ENCODE assay signal across 24 cellular contexts in the genomic region with DNA sequence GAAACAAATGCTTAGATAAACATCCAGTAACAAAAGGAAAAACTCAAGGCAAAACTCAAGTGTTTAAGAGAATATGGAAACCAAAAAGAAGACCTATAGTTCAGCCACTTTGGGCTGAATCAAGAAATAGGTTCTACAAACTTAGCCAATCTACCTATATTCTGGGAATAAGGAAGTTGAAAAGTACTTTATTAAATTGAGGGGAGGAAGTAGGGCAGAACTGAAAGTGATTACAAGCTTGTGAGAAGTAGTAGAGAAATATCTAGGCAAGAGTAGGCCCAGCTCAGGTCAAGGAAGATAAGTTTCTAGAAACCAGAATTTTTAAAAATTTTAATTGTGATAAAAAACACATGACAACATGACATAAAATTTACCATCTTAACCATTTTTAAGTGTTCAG.
A peak's percentile ranks its signal among the peaks of the same experiment; 100 is the strongest.
DNase-seq lines count a peak whose midpoint lies in the region; ATAC-seq and TF ChIP-seq lines count a peak whose summit lies in the region.
"Had no signal": no experiment of that assay in that cellular context is flagged by ENCODE, and none has a peak within 500 bp of the region (broad histone marks: within the 10 kb centered on the region; RNA-seq: fewer than 3 reads in every experiment).

No MANE protein-coding gene starts in this region.

- H3K4me1 Mint-ChIP-seq in progenitor cell of endocrine pancreas (ENCODE audit: low read depth), result peaks cover 6% of the 10 kb centered on the region

- H3K4me3 ChIP-seq in Karpas-422 (ENCODE audit: low read length), result no peak overlapping the region
- H3K4me3 ChIP-seq: A549; BLaER1 treated with 17β-estradiol and CSF1 and Interleukin-3, amounts not matched to agents 10 nM and 100 nM had no signal

- H3K4me1 ChIP-seq in Karpas-422 (ENCODE audit: low read length), result no peaks in the 10 kb centered on the region
- H3K4me1 ChIP-seq: A549, Caco-2 had no signal

- H3K9ac ChIP-seq in Karpas-422 (ENCODE audit: low read length), result no peak overlapping the region
- H3K9ac ChIP-seq: BLaER1 treated with 17β-estradiol and CSF1 and Interleukin-3, amounts not matched to agents 10 nM and 100 nM; SK-N-SH had no signal

- H3K27ac ChIP-seq in Karpas-422 (ENCODE audit: low read length), result no peak overlapping the region
- H3K27ac ChIP-seq: A549; BLaER1 treated with 17β-estradiol and CSF1 and Interleukin-3, amounts not matched to agents 10 nM and 100 nM had no signal

- no peaks in the 10 kb centered on the region for H3K36me3 ChIP-seq in Karpas-422 (ENCODE audit: insufficient read depth, low read length)
- H3K36me3 ChIP-seq: BLaER1 treated with 17β-estradiol and CSF1 and Interleukin-3, amounts not matched to agents 10 nM and 100 nM had no signal

- peak overlapping the region; percentile 79 for H3K27ac Mint-ChIP-seq in progenitor cell of endocrine pancreas
- H3K27ac Mint-ChIP-seq: CD8-positive, alpha-beta T cell had no signal

- H3K36me3 Mint-ChIP-seq in progenitor cell of endocrine pancreas (ENCODE audit: insufficient read depth), result no peaks in the 10 kb centered on the region
- H3K36me3 Mint-ChIP-seq: CD8-positive, alpha-beta T cell had no signal

- H3K4me2 ChIP-seq in Karpas-422 (ENCODE audit: low read depth, low read length, poor library complexity, severe bottlenecking), result no peak overlapping the region
- H3K4me2 ChIP-seq: A549, SK-N-SH had no signal

- peaks cover 15% of the 10 kb centered on the region for H3K9me3 Mint-ChIP-seq in progenitor cell of endocrine pancreas (ENCODE audit: low read depth)
- H3K9me3 Mint-ChIP-seq: CD8-positive, alpha-beta T cell had no signal

- ATAC-seq in GM21576 (IDR thresholded peaks at IDR 0.05; ENCODE audit: unreplicated experiment), result no peak
- ATAC-seq: A549; CD8-positive, alpha-beta T cell; PC-3 had no signal

- no peaks in the 10 kb centered on the region for H3K9me3 ChIP-seq in Karpas-422 (ENCODE audit: low read length)
- H3K9me3 ChIP-seq: A549, Caco-2, SK-N-SH had no signal

- H3K79me2 ChIP-seq in Karpas-422 (ENCODE audit: low read length), result no peaks in the 10 kb centered on the region

- no peaks in the 10 kb centered on the region; the same call in 1 of the 2 replicates for H3K27me3 ChIP-seq in Karpas-422 (ENCODE audit: low read length)
- H3K27me3 ChIP-seq: BLaER1 treated with 17β-estradiol and CSF1 and Interleukin-3, amounts not matched to agents 10 nM and 100 nM had no signal

- no peak overlapping the region for H2AFZ ChIP-seq in Karpas-422 (ENCODE audit: low read length)

- H3K27me3 Mint-ChIP-seq in progenitor cell of endocrine pancreas, result no peaks in the 10 kb centered on the region

- TF ChIP-seq CTCF in progenitor cell of endocrine pancreas (IDR thresholded peaks at IDR 0.05; ENCODE audit: unreplicated experiment), result no peak

- DNase-seq in Karpas-422 (peak; percentile 51), MV-4-11 (lab: John Stamatoyannopoulos, UW) (peak; percentile 89), OCI-M1 (lab: John Stamatoyannopoulos, UW) (peak; percentile 55), progenitor cell of endocrine pancreas (ENCODE audit: low spot score, unreplicated experiment) (no peak), NCI-H146 treated with DMSO at 0.1 percent for 48 hours (lab: John Stamatoyannopoulos, UW; ENCODE audit: unreplicated experiment) (no peak), NCI-H2029 (lab: John Stamatoyannopoulos, UW) (no peak)
- no peak for DNase-seq in activated T-cell treated with anti-CD3 and anti-CD28 coated beads, Interleukin-2, amount 50 U/mL, for 1 hour
- DNase-seq: AML-193; Caco-2; CD8-positive, alpha-beta T cell; DMS79 treated with DMSO at 0.1 percent for 48 hours; NCI-H1048; NCI-H1417; NCI-H1694 treated with DMSO at 0.1 percent for 48 hours; NCI-H446; NCI-H524 treated with DMSO at 0.1 percent for 48 hours; NCI-H774; NK-92 treated with Interleukin-12 subunit alpha and Interleukin-12 subunit beta, amount 100 ng/mL, for 24 hours; PC-3; SK-N-SH; T-helper 2 cell had no signal

- H4K20me1 ChIP-seq in Karpas-422 (ENCODE audit: insufficient read depth, low read depth, low read length), result no peaks in the 10 kb centered on the region
- H4K20me1 ChIP-seq: BLaER1 treated with 17β-estradiol and CSF1 and Interleukin-3, amounts not matched to agents 10 nM and 100 nM had no signal

- no peaks in the 10 kb centered on the region for H3K9me2 ChIP-seq in Karpas-422 (replicated peaks; ENCODE audit: insufficient read depth, low read length)

- no peak overlapping the region for H3K4me3 Mint-ChIP-seq in progenitor cell of endocrine pancreas (ENCODE audit: low read depth)
- H3K4me3 Mint-ChIP-seq: CD8-positive, alpha-beta T cell had no signal

Comparison
In these comparisons a context has a peak if more than half of its experiments do, and no peak if none do; other contexts are left out.
1. DNase-seq: peak in Karpas-422 (single experiment), MV-4-11 (single experiment) and OCI-M1 (single experiment); none in progenitor cell of endocrine pancreas (single experiment), NCI-H146 treated with DMSO at 0.1 percent for 48 hours (single experiment), activated T-cell treated with anti-CD3 and anti-CD28 coated beads, Interleukin-2, amount 50 U/mL, for 1 hour (single experiment) and NCI-H2029 (single experiment).